ENCODE assay signal across 26 cellular contexts in the genomic region with DNA sequence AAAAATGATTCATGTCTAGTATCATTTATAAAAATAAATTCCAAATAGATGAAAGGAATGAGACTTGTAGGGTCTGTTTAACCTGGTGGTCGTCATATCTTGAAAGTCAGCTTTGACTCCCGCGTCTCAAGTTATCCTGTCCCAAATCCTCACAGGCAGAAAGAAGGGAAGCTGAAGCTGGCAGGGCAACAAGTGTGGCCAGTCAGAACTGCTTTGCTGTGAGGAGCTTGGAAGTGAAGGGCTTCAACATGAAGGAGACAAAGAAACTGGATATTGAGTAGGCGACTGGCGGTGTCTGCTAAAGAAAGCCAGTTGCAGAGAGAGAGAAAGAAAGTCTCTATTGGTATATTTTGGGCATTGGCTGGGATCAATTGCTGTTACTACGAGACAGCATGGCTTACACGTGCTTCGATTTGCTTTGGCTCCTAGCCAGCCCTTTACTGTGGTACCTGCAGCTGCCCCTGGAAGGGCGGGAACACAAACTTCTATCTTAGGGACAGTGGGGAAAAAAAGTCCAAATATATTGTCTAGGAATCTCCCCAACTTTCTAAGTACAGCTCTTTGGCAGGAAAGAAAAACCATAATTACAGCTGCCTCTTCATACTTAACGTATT.
A peak's percentile ranks its signal among the peaks of the same experiment; 100 is the strongest.
DNase-seq lines count a peak whose midpoint lies in the region; ATAC-seq and TF ChIP-seq lines count a peak whose summit lies in the region.
"Had no signal": no experiment of that assay in that cellular context is flagged by ENCODE, and none has a peak within 500 bp of the region (broad histone marks: within the 10 kb centered on the region; RNA-seq: fewer than 3 reads in every experiment).

No MANE protein-coding gene starts in this region.

- no peak overlapping the region for H3K4me3 ChIP-seq in thyroid gland (replicated peaks in 1 of 3)
- H3K4me3 ChIP-seq: left lung, PC-9, sigmoid colon, stomach had no signal

- whole genome bisulfite sequencing in thyroid gland, 2 donors = 72 to 76% methylated on average over 10 of the region's 10 CpGs

- DNase-seq in NCI-H2171 treated with DMSO at 0.1 percent for 48 hours (lab: John Stamatoyannopoulos, UW) (peak; percentile 52), NCI-H2171 (lab: John Stamatoyannopoulos, UW) (no peak), NCI-H2081 treated with DMSO at 0.1 percent for 48 hours (lab: John Stamatoyannopoulos, UW) (peak; percentile 13), globus pallidus (ENCODE audit: low spot score) (peak; percentile 24), thyroid gland (peak; percentile 10 to 50), omental fat pad (ENCODE audit: low spot score) (no peak), superior temporal gyrus (ENCODE audit: extremely low spot score) (no peak)
- no peak for DNase-seq in activated T-cell treated with anti-CD3 and anti-CD28 coated beads, Interleukin-2, amount 50 U/mL, for 1 hour
- DNase-seq: 8988T; activated CD4-positive, alpha-beta T cell treated with anti-CD3 and anti-CD28 coated beads, Interleukin-2, amount 10 ng/mL, durations not matched to agents 24 days and 14 days; activated naive CD4-positive, alpha-beta T cell treated with anti-CD3 and anti-CD28 coated beads, Interleukin-2, amount 10 ng/mL, durations not matched to agents 7 days and 5 days; CD8-positive, alpha-beta memory T cell; cortex of kidney; DMS79 treated with DMSO at 0.1 percent for 48 hours; foreskin melanocyte; H9; left lung; naive thymus-derived CD8-positive, alpha-beta T cell; PC-9; sigmoid colon; stimulated activated CD4-positive, alpha-beta T cell treated with anti-CD3 and anti-CD28 coated beads, Interleukin-15, amount 100 ng/mL, for 24 hours; stomach; trophoblast cell; WERI-Rb-1 had no signal

- intact Hi-C loops in thyroid gland (cut with DNase I) = no loop called here

- H3K36me3 ChIP-seq in thyroid gland = no peaks in the 10 kb centered on the region
- H3K36me3 ChIP-seq: left lung, sigmoid colon, stomach, WERI-Rb-1 had no signal

- ATAC-seq in omental fat pad (ENCODE audit: low FRiP score) = no peak
- ATAC-seq: esophagus mucosa; left lung; naive thymus-derived CD8-positive, alpha-beta T cell had no signal

- no peak for TF ChIP-seq CTCF in thyroid gland (IDR thresholded peaks at IDR 0.05)
- no peak for TF ChIP-seq CTCF in omental fat pad (IDR thresholded peaks at IDR 0.05)

- H3K27me3 ChIP-seq in thyroid gland = no peaks in the 10 kb centered on the region
- H3K27me3 ChIP-seq: left lung, sigmoid colon, stomach had no signal

- no peak overlapping the region for H3K27ac ChIP-seq in thyroid gland
- H3K27ac ChIP-seq: left lung, parathyroid adenoma, PC-9, sigmoid colon, stomach, WERI-Rb-1 had no signal

- TF ChIP-seq POLR2A in thyroid gland (IDR thresholded peaks at IDR 0.05) = no peak

- peaks cover 0 to 5% of the 10 kb centered on the region in 2 donors for H3K4me1 ChIP-seq in thyroid gland
- H3K4me1 ChIP-seq: left lung, parathyroid adenoma, sigmoid colon, stomach had no signal

- no peaks in the 10 kb centered on the region for H3K9me3 ChIP-seq in thyroid gland
- H3K9me3 ChIP-seq: left lung, sigmoid colon, stomach had no signal

Comparison
In these comparisons a context has a peak if more than half of its experiments do, and no peak if none do; other contexts are left out.
1. DNase-seq: peak in NCI-H2171 treated with DMSO at 0.1 percent for 48 hours (single experiment), NCI-H2081 treated with DMSO at 0.1 percent for 48 hours (single experiment), globus pallidus (single experiment) and thyroid gland (2 of 2); none in NCI-H2171 (single experiment), omental fat pad (single experiment), superior temporal gyrus (single experiment) and activated T-cell treated with anti-CD3 and anti-CD28 coated beads, Interleukin-2, amount 50 U/mL, for 1 hour (single experiment).